ENCODE assay signal across 10 cellular contexts in genomic region chr5:132438931-132439330, GRCh38. TPM values are rescaled to one million over a fixed set of nuclear protein-coding genes. Genes with fewer than 3 reads are reported as not detected.
DNase-seq lines count a peak whose midpoint lies in the region; ATAC-seq and TF ChIP-seq lines count a peak whose summit lies in the region.
"Had no signal": no experiment of that assay in that cellular context is flagged by ENCODE, and none has a peak within 500 bp of the region (broad histone marks: within the 10 kb centered on the region; RNA-seq: fewer than 3 reads in every experiment).

No MANE protein-coding gene starts in this region.

- H3K36me3 ChIP-seq in KOPT-K1 (ENCODE audit: insufficient read depth, low read length), result peaks cover 47% of the 10 kb centered on the region
- H3K36me3 ChIP-seq in A673 (ENCODE audit: insufficient read depth, low read length, poor library complexity, severe bottlenecking), result no peaks in the 10 kb centered on the region

- ATAC-seq in left ventricle myocardium superior, result peak; percentile 46
- no peak for ATAC-seq in stimulated activated memory B cell treated with anti-CD40 and anti-IgM and Interleukin-4, amounts not matched to agents 10 μg/mL and 1 μg/mL and 100 μg/mL, for 72 hours

- H3K9me3 Mint-ChIP-seq in stimulated activated memory B cell treated with anti-CD40 and anti-IgM and Interleukin-4, amounts not matched to agents 10 μg/mL and 1 μg/mL and 100 μg/mL, for 72 hours, result no peaks in the 10 kb centered on the region
- H3K9me3 Mint-ChIP-seq: nephron progenitor cell had no signal

- intact Hi-C loops in left ventricle myocardium superior (cut with micrococcal nuclease) (no loop called here), A673 (cut with micrococcal nuclease; ENCODE audit: unreplicated experiment) (no loop called here)

- peak; percentile 46 for DNase-seq in activated CD8-positive, alpha-beta memory T cell treated with anti-CD3 and anti-CD28 coated beads, Interleukin-2, amount 50 U/mL, for 48 hours
- DNase-seq in left ventricle myocardium superior (no peak), A673 (ENCODE audit: low spot score) (no peak), NCI-H1436 (lab: John Stamatoyannopoulos, UW) (no peak), NCI-H345 treated with DMSO at 0.1 percent for 48 hours (lab: John Stamatoyannopoulos, UW; ENCODE audit: unreplicated experiment) (no peak)
- DNase-seq: NCI-H2081, nephron progenitor cell, SW 1271 had no signal

- POLR2A ChIA-PET in A673 (lab: Charles Lee; ENCODE audit: low non-redundant PET), result no interaction called here

- no peak overlapping the region for H3K4me3 ChIP-seq in A673 (ENCODE audit: low read depth, low read length, poor library complexity, severe bottlenecking)

- no peaks in the 10 kb centered on the region for H3K27me3 Mint-ChIP-seq in stimulated activated memory B cell treated with anti-CD40 and anti-IgM and Interleukin-4, amounts not matched to agents 10 μg/mL and 1 μg/mL and 100 μg/mL, for 72 hours

- BruUV-seq in A673 (replicated peaks; lab: Mats Ljungman, UMichigan), result no TSS peak

- peaks cover 13% of the 10 kb centered on the region for H3K36me3 Mint-ChIP-seq in stimulated activated memory B cell treated with anti-CD40 and anti-IgM and Interleukin-4, amounts not matched to agents 10 μg/mL and 1 μg/mL and 100 μg/mL, for 72 hours

- peaks cover 11% of the 10 kb centered on the region for H3K4me1 ChIP-seq in A673 (ENCODE audit: insufficient read depth, low read length, poor library complexity, severe bottlenecking)

- H3K27ac Mint-ChIP-seq in stimulated activated memory B cell treated with anti-CD40 and anti-IgM and Interleukin-4, amounts not matched to agents 10 μg/mL and 1 μg/mL and 100 μg/mL, for 72 hours, result peak overlapping the region; percentile 49
- H3K27ac Mint-ChIP-seq: nephron progenitor cell had no signal

- peaks cover 78% of the 10 kb centered on the region for H3K4me1 Mint-ChIP-seq in stimulated activated memory B cell treated with anti-CD40 and anti-IgM and Interleukin-4, amounts not matched to agents 10 μg/mL and 1 μg/mL and 100 μg/mL, for 72 hours

- H3K27ac ChIP-seq in KOPT-K1 (ENCODE audit: low read depth, low read length, poor library complexity, severe bottlenecking) (peak overlapping the region; percentile 90), A673 (ENCODE audit: low read depth, low read length, poor library complexity, severe bottlenecking) (no peak overlapping the region)

- CTCF ChIA-PET in A673 (lab: Charles Lee), result no interaction called here

- no peaks in the 10 kb centered on the region for H3K9me3 ChIP-seq in KOPT-K1 (ENCODE audit: insufficient read depth, low read length, poor library complexity, severe bottlenecking)
- H3K9me3 ChIP-seq in A673 (ENCODE audit: low read depth, low read length, poor library complexity, severe bottlenecking), result no peaks in the 10 kb centered on the region

- H3K27me3 ChIP-seq in A673 (replicated peaks; ENCODE audit: insufficient read depth, low read depth, low read length, poor library complexity), result no peaks in the 10 kb centered on the region

- no peak overlapping the region for H3K4me3 Mint-ChIP-seq in stimulated activated memory B cell treated with anti-CD40 and anti-IgM and Interleukin-4, amounts not matched to agents 10 μg/mL and 1 μg/mL and 100 μg/mL, for 72 hours
- H3K4me3 Mint-ChIP-seq: nephron progenitor cell had no signal

- TF ChIP-seq CTCF in A673 (conservative IDR thresholded peaks at IDR 0.05; ENCODE audit: low read depth, low read length), result no peak

RNA-seq across cellular contexts. Expression of gene IRF1, which starts 51.6 kb away (rescaled TPM):
- total RNA-seq in left ventricle myocardium superior, result 12.6 TPM
- total RNA-seq in A673 (2021), result 5.7 and 6.9 TPM in 2 replicates
